Comparison of ENCODE assay signal across 12 cellular contexts in genomic region chr1:40868051-40868723, GRCh38. TPM values are rescaled to one million over a fixed set of nuclear protein-coding genes. Genes with fewer than 3 reads are reported as not detected.
DNase-seq lines count a peak whose midpoint lies in the region; ATAC-seq and TF ChIP-seq lines count a peak whose summit lies in the region.
"Had no signal": no experiment of that assay in that cellular context is flagged by ENCODE, and none has a peak within 500 bp of the region (broad histone marks: within the 10 kb centered on the region; RNA-seq: fewer than 3 reads in every experiment).

No MANE protein-coding gene starts in this region.

- BruUV-seq in Panc1 (replicated peaks; lab: Mats Ljungman, UMichigan) = no TSS peak

- intact Hi-C loops in activated CD4-positive, alpha-beta T cell treated with anti-CD3 and anti-CD28 coated beads for 36 hours (cut with DNase I, micrococcal nuclease) = no loop called here
- intact Hi-C loops in Panc1 (cut with micrococcal nuclease; ENCODE audit: unreplicated experiment) = no loop called here

- no peaks in the 10 kb centered on the region for H3K27me3 Mint-ChIP-seq in activated CD4-positive, alpha-beta T cell treated with anti-CD3 and anti-CD28 coated beads for 36 hours

- POLR2A ChIA-PET in activated CD4-positive, alpha-beta T cell treated with anti-CD3 and anti-CD28 coated beads for 36 hours (lab: Charles Lee) = no interaction called here
- POLR2A ChIA-PET in Panc1 (lab: Charles Lee) = interaction anchor here (1.2 to 2.4 kb wide), 2 partner anchors 43 to 81 kb away, joined by 6 to 11 read pairs; no protein-coding TSS in a partner anchor

- no peaks in the 10 kb centered on the region for H3K36me3 Mint-ChIP-seq in activated CD4-positive, alpha-beta T cell treated with anti-CD3 and anti-CD28 coated beads for 36 hours (ENCODE audit: low read depth)
- H3K36me3 Mint-ChIP-seq in stimulated activated effector memory CD8-positive, alpha-beta T cell treated with anti-CD3 and anti-CD28 coated beads, Interleukin-12 subunit alpha, Interleukin-12 subunit beta, amount 100 ng/mL, for 72 hours = no peaks in the 10 kb centered on the region

- H3K9me3 Mint-ChIP-seq in activated CD4-positive, alpha-beta T cell treated with anti-CD3 and anti-CD28 coated beads for 36 hours (ENCODE audit: low read depth) = no peaks in the 10 kb centered on the region
- H3K9me3 Mint-ChIP-seq in stimulated activated effector memory CD8-positive, alpha-beta T cell treated with anti-CD3 and anti-CD28 coated beads, Interleukin-12 subunit alpha, Interleukin-12 subunit beta, amount 100 ng/mL, for 72 hours = no peaks in the 10 kb centered on the region
- H3K9me3 Mint-ChIP-seq: nephron had no signal

- TF ChIP-seq CTCF in Panc1 (IDR thresholded peaks at IDR 0.05) = no peak
- TF ChIP-seq CTCF in fibroblast of lung (conservative IDR thresholded peaks at IDR 0.05 in 1 of 2, IDR thresholded peaks at IDR 0.05 in 1 of 2; ENCODE audit: low read depth in 1 of 2, low read length in 2 of 2) = no peak

- peak overlapping the region; percentile 96 for H3K27ac ChIP-seq in Panc1 (ENCODE audit: low read length)
- H3K27ac ChIP-seq in fibroblast of lung (ENCODE audit: insufficient read depth, low read length) = no peak overlapping the region
- H3K27ac ChIP-seq: gastrocnemius medialis had no signal

- H3K9ac ChIP-seq in fibroblast of lung (ENCODE audit: insufficient read depth, low read length) = no peak overlapping the region

- no peak overlapping the region for H3K4me2 ChIP-seq in fibroblast of lung (ENCODE audit: extremely low read depth, insufficient read depth, low read length)

- CTCF ChIA-PET in activated CD4-positive, alpha-beta T cell treated with anti-CD3 and anti-CD28 coated beads for 36 hours (lab: Charles Lee) = interaction anchor here (0.9 to 2.0 kb wide), 2 partner anchors 15 to 83 kb away, joined by 3 to 4 read pairs; no protein-coding TSS in a partner anchor
- CTCF ChIA-PET in Panc1 (lab: Charles Lee) = interaction anchor here (0.5 to 2.6 kb wide), 3 partner anchors 80 to 86 kb away, joined by 4 to 17 read pairs (median 5); no protein-coding TSS in a partner anchor

- no peak overlapping the region for H2AFZ ChIP-seq in fibroblast of lung (ENCODE audit: low read length)

- H3K36me3 ChIP-seq in Panc1 (ENCODE audit: control insufficient read depth, insufficient read depth, low read length) = no peaks in the 10 kb centered on the region
- no peaks in the 10 kb centered on the region for H3K36me3 ChIP-seq in fibroblast of lung (ENCODE audit: control insufficient read depth, insufficient read depth, low read length)
- H3K36me3 ChIP-seq: BE2C, gastrocnemius medialis had no signal

- no peaks in the 10 kb centered on the region for H3K27me3 ChIP-seq in Panc1 (ENCODE audit: control insufficient read depth, insufficient read depth, low read length)
- H3K27me3 ChIP-seq in fibroblast of lung (ENCODE audit: control insufficient read depth, insufficient read depth, low read length) = no peaks in the 10 kb centered on the region
- H3K27me3 ChIP-seq: BE2C, gastrocnemius medialis had no signal

- H3K4me1 ChIP-seq in Panc1 (ENCODE audit: control insufficient read depth, insufficient read depth, low read length) (peaks cover 62% of the 10 kb centered on the region), fibroblast of lung (ENCODE audit: control insufficient read depth, extremely low read depth, insufficient read depth, low read length) (peaks cover 3% of the 10 kb centered on the region)
- H3K4me1 ChIP-seq: BE2C, gastrocnemius medialis had no signal

- H3K79me2 ChIP-seq in fibroblast of lung (ENCODE audit: control insufficient read depth, insufficient read depth, low read length) = no peaks in the 10 kb centered on the region

- H3K4me1 Mint-ChIP-seq in activated CD4-positive, alpha-beta T cell treated with anti-CD3 and anti-CD28 coated beads for 36 hours = no peaks in the 10 kb centered on the region
- H3K4me1 Mint-ChIP-seq in stimulated activated effector memory CD8-positive, alpha-beta T cell treated with anti-CD3 and anti-CD28 coated beads, Interleukin-12 subunit alpha, Interleukin-12 subunit beta, amount 100 ng/mL, for 72 hours = peaks cover 11% of the 10 kb centered on the region
- H3K4me1 Mint-ChIP-seq: nephron had no signal

- no peak overlapping the region for H3K4me3 Mint-ChIP-seq in activated CD4-positive, alpha-beta T cell treated with anti-CD3 and anti-CD28 coated beads for 36 hours
- no peak overlapping the region for H3K4me3 Mint-ChIP-seq in stimulated activated effector memory CD8-positive, alpha-beta T cell treated with anti-CD3 and anti-CD28 coated beads, Interleukin-12 subunit alpha, Interleukin-12 subunit beta, amount 100 ng/mL, for 72 hours
- H3K4me3 Mint-ChIP-seq: nephron had no signal

- DNase-seq in activated CD4-positive, alpha-beta T cell treated with anti-CD3 and anti-CD28 coated beads for 36 hours = no peak
- no peak for DNase-seq in activated CD4-positive, alpha-beta T cell treated with anti-CD3 and anti-CD28 coated beads for 4 hours
- DNase-seq in Panc1 (ENCODE audit: low read depth, low spot score) = peak; percentile 48
- DNase-seq in fibroblast of lung (ENCODE audit: low read depth in 2 of 2) = peak; percentile 59 to 83
- DNase-seq in stimulated activated effector memory CD8-positive, alpha-beta T cell treated with anti-CD3 and anti-CD28 coated beads, Interleukin-12 subunit alpha, Interleukin-12 subunit beta, amount 100 ng/mL, for 72 hours (ENCODE audit: low spot score in 2 of 2) = no peak
- no peak for DNase-seq in occipital lobe (lab: John Stamatoyannopoulos, UW)
- DNase-seq: activated naive CD4-positive, alpha-beta T cell treated with anti-CD3 and anti-CD28 coated beads, Interleukin-2, amount 50 U/mL, for 16 hours; BE2C; gastrocnemius medialis had no signal

- ATAC-seq in activated CD4-positive, alpha-beta T cell treated with anti-CD3 and anti-CD28 coated beads for 36 hours = peak; percentile 90
- peak; percentile 58 for ATAC-seq in Panc1
- ATAC-seq in stimulated activated effector memory CD8-positive, alpha-beta T cell treated with anti-CD3 and anti-CD28 coated beads, Interleukin-12 subunit alpha, Interleukin-12 subunit beta, amount 100 ng/mL, for 72 hours = peak; percentile 91
- no peak for ATAC-seq in GM19467 (IDR thresholded peaks at IDR 0.05; ENCODE audit: unreplicated experiment)
- ATAC-seq in GM21526 (IDR thresholded peaks at IDR 0.05; ENCODE audit: low FRiP score, unreplicated experiment) = no peak

- no peak overlapping the region for H3K27ac Mint-ChIP-seq in activated CD4-positive, alpha-beta T cell treated with anti-CD3 and anti-CD28 coated beads for 36 hours
- no peak overlapping the region for H3K27ac Mint-ChIP-seq in stimulated activated effector memory CD8-positive, alpha-beta T cell treated with anti-CD3 and anti-CD28 coated beads, Interleukin-12 subunit alpha, Interleukin-12 subunit beta, amount 100 ng/mL, for 72 hours
- H3K27ac Mint-ChIP-seq: nephron had no signal

- in situ Hi-C loops in Panc1 (cut with HindIII; ENCODE audit: low pct_unique_long_range_greater_than_20kb, low sequenced_read_pairs) = no loop called here

- H4K20me1 ChIP-seq in fibroblast of lung (ENCODE audit: control insufficient read depth, extremely low read depth, insufficient read depth, low read length) = no peaks in the 10 kb centered on the region

- H3K4me3 ChIP-seq in Panc1 (ENCODE audit: low read depth in 2 of 2, low read length in 2 of 2) = no peak overlapping the region
- no peak overlapping the region for H3K4me3 ChIP-seq in fibroblast of lung (replicated peaks in 1 of 4; ENCODE audit: control extremely low read depth in 1 of 4, insufficient read depth in 1 of 4, low read depth in 3 of 4, low read length in 4 of 4)
- H3K4me3 ChIP-seq: gastrocnemius medialis had no signal

- H3K9me3 ChIP-seq in Panc1 (ENCODE audit: control insufficient read depth, insufficient read depth, low read depth, low read length) (peaks cover 8% of the 10 kb centered on the region; the same call in 1 of the 2 replicates), fibroblast of lung (ENCODE audit: control insufficient read depth, insufficient read depth, low read depth, low read length) (no peaks in the 10 kb centered on the region)
- H3K9me3 ChIP-seq: BE2C, gastrocnemius medialis had no signal

RNA-seq across cellular contexts. Expression of gene CITED4, which starts 6.0 kb away (rescaled TPM):
- total RNA-seq in activated CD4-positive, alpha-beta T cell treated with anti-CD3 and anti-CD28 coated beads for 36 hours = 1 to 10 TPM; 1.6 to 3.0 TPM
- 145 TPM for total RNA-seq in Panc1 (2021; ENCODE audit: unreplicated experiment)
- polyA plus RNA-seq in Panc1 (2012; ENCODE audit: insufficient read length) = 241 TPM
- 1.7 and 2.6 TPM in 2 replicates for total RNA-seq in fibroblast of lung
- 0.20 and 0.58 TPM in 2 replicates for polyA plus RNA-seq in fibroblast of lung
- 1.6 and 3.7 TPM in 2 replicates for polyA plus RNA-seq in fibroblast of lung (2012)
- 1.2 TPM in 1 of 2 replicates, not detected in the other for polyA minus RNA-seq in fibroblast of lung (ENCODE audit: low replicate concordance)
- 0.62 TPM for total RNA-seq in occipital lobe

Comparison
In these comparisons a context has a peak if more than half of its experiments do, and no peak if none do; other contexts are left out.
1. ATAC-seq: peak in activated CD4-positive, alpha-beta T cell treated with anti-CD3 and anti-CD28 coated beads for 36 hours (single experiment), Panc1 (single experiment) and stimulated activated effector memory CD8-positive, alpha-beta T cell treated with anti-CD3 and anti-CD28 coated beads, Interleukin-12 subunit alpha, Interleukin-12 subunit beta, amount 100 ng/mL, for 72 hours (single experiment); none in GM19467 (single experiment) and GM21526 (single experiment).
2. DNase-seq: peak in Panc1 (single experiment) and fibroblast of lung (2 of 2); none in activated CD4-positive, alpha-beta T cell treated with anti-CD3 and anti-CD28 coated beads for 36 hours (single experiment), activated CD4-positive, alpha-beta T cell treated with anti-CD3 and anti-CD28 coated beads for 4 hours (0 of 2), stimulated activated effector memory CD8-positive, alpha-beta T cell treated with anti-CD3 and anti-CD28 coated beads, Interleukin-12 subunit alpha, Interleukin-12 subunit beta, amount 100 ng/mL, for 72 hours (0 of 2) and occipital lobe (single experiment).
3. RNA of gene CITED4, which starts 6.0 kb away (total RNA-seq): 145 TPM in Panc1 (single experiment); 1.6 to 3.0 TPM in activated CD4-positive, alpha-beta T cell treated with anti-CD3 and anti-CD28 coated beads for 36 hours, 1.7 to 2.6 TPM in fibroblast of lung and 0.62 TPM in occipital lobe (single experiment); every median in the first group is over 10 times any median in the second.